ENCODE assay signal across 9 cellular contexts in the genomic region with DNA sequence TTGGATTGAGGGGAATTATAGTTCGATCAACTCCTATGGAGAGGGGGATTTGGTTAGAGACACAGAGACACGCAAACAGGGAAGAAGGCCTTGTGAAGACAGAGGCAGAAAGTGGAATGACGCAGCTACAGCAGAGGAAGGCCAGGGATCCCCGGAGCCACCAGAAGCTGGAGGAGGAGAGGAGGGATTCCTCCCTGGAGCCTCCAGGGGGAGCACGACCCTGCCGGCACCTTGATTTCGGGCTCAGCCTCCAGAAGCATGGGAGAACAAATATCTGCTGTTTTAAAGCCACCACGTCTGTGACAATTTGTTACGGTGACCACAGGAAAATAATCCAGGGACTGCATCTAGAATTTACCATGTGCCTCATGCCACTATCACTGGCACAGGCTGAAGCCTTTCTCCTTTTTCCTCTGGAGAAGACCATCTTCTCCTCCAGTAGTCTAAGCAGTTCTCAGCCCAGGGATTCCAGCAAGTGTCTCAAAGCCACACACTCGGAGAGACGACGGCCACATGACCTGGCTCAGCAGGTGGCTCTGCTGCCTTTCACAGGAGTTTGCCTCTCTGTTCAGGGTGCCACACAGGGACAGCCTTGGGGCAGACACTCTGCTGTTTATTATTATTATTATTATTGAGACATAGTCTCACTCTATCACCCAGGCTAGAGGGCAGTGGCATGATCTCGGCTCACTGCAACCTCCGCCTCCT. TPM values are rescaled to one million over a fixed set of nuclear protein-coding genes. Genes with fewer than 3 reads are reported as not detected.
DNase-seq lines count a peak whose midpoint lies in the region; ATAC-seq, FAIRE-seq and TF ChIP-seq lines count a peak whose summit lies in the region.
"Had no signal": no experiment of that assay in that cellular context is flagged by ENCODE, and none has a peak within 500 bp of the region (broad histone marks: within the 10 kb centered on the region; RNA-seq: fewer than 3 reads in every experiment).

No MANE protein-coding gene starts in this region.

- peak overlapping the region; percentile 23 for H2AFZ ChIP-seq in astrocyte (ENCODE audit: low read depth, low read length)

- H3K27me3 ChIP-seq in astrocyte (ENCODE audit: insufficient read depth, low read length), result no peaks in the 10 kb centered on the region

- H3K79me2 ChIP-seq in astrocyte (ENCODE audit: insufficient read depth, low read length), result no peaks in the 10 kb centered on the region

- H3K4me3 ChIP-seq in AG04449 (ENCODE audit: low read depth, low read length) (no peak overlapping the region), GM12865 (ENCODE audit: low read depth, low read length) (no peak overlapping the region), astrocyte (ENCODE audit: insufficient read depth, low read depth, low read length) (no peak overlapping the region)

- TF ChIP-seq CTCF in AG04449 (IDR thresholded peaks at IDR 0.05; ENCODE audit: insufficient read depth, low read length, missing control alignments) (peak; percentile 92), GM12865 (IDR thresholded peaks at IDR 0.05; ENCODE audit: insufficient read depth, low read depth, low read length, missing control alignments) (peak; percentile 60), astrocyte (IDR thresholded peaks at IDR 0.05; ENCODE audit: insufficient read depth, low read depth, low read length) (peak; percentile 58)

- no peaks in the 10 kb centered on the region for H3K36me3 Mint-ChIP-seq in astrocyte (ENCODE audit: low read depth, unreplicated experiment)
- no peaks in the 10 kb centered on the region for H3K36me3 Mint-ChIP-seq in activated T-helper 17 cell treated with anti-CD3 and anti-CD28 coated beads, Interleukin-2, amount 50 U/mL, for 72 hours (ENCODE audit: low read depth)
- H3K36me3 Mint-ChIP-seq: memory B cell had no signal

- ATAC-seq in GM21360 (IDR thresholded peaks at IDR 0.05; ENCODE audit: unreplicated experiment), result no peak
- no peak for ATAC-seq in activated T-helper 17 cell treated with anti-CD3 and anti-CD28 coated beads, Interleukin-2, amount 50 U/mL, for 72 hours (replicated peaks)

- peaks cover 7% of the 10 kb centered on the region for H3K27me3 Mint-ChIP-seq in astrocyte (ENCODE audit: low read depth, unreplicated experiment)
- no peaks in the 10 kb centered on the region for H3K27me3 Mint-ChIP-seq in activated T-helper 17 cell treated with anti-CD3 and anti-CD28 coated beads, Interleukin-2, amount 50 U/mL, for 72 hours

- DNase-seq in AG04449 (ENCODE audit: low read depth, low spot score) (peak; percentile 4), GM12865 (ENCODE audit: low read depth) (peak; percentile 49), NCI-H82 (lab: John Stamatoyannopoulos, UW) (peak; percentile 80), astrocyte (ENCODE audit: low read depth) (peak; percentile 14), hippocampal formation (lab: John Stamatoyannopoulos, UW) (peak; percentile 1 to 6)
- DNase-seq in stimulated activated CD4-positive, alpha-beta T cell treated with anti-CD3 and anti-CD28 coated beads, Interleukin-12 subunit alpha, Interleukin-12 subunit beta, amount 100 ng/mL, for 48 hours (ENCODE audit: low read depth in 2 of 3, low spot score in 1 of 3), result peak; percentile 8 to 23 (median 15)

- POLR2A ChIA-PET in AG04449 (lab: Yijun Ruan, JAX), result no interaction called here

- H3K9me3 ChIP-seq in astrocyte (ENCODE audit: insufficient read depth, low read depth, low read length), result no peaks in the 10 kb centered on the region

- no peaks in the 10 kb centered on the region for H3K4me1 ChIP-seq in astrocyte (ENCODE audit: insufficient read depth, low read length)

- no peaks in the 10 kb centered on the region for H4K20me1 ChIP-seq in astrocyte (ENCODE audit: insufficient read depth, low read length)

- CTCF ChIA-PET in AG04449 (lab: Yijun Ruan, JAX), result interaction anchor here (0.6 to 8.2 kb wide), 14 partner anchors 12 to 878 kb away, joined by 3 to 54 read pairs (median 5); no protein-coding TSS in a partner anchor

- H3K4me3 Mint-ChIP-seq in astrocyte (ENCODE audit: unreplicated experiment), result no peak overlapping the region
- H3K4me3 Mint-ChIP-seq in activated T-helper 17 cell treated with anti-CD3 and anti-CD28 coated beads, Interleukin-2, amount 50 U/mL, for 72 hours, result no peak overlapping the region
- H3K4me3 Mint-ChIP-seq: memory B cell had no signal

- H3K4me1 Mint-ChIP-seq in astrocyte (ENCODE audit: low read depth, unreplicated experiment), result no peaks in the 10 kb centered on the region
- H3K4me1 Mint-ChIP-seq in activated T-helper 17 cell treated with anti-CD3 and anti-CD28 coated beads, Interleukin-2, amount 50 U/mL, for 72 hours, result no peaks in the 10 kb centered on the region
- H3K4me1 Mint-ChIP-seq: memory B cell had no signal

- no peak overlapping the region for H3K4me2 ChIP-seq in astrocyte (ENCODE audit: low read length)

- H3K27ac Mint-ChIP-seq in astrocyte (ENCODE audit: unreplicated experiment), result no peak overlapping the region
- no peak overlapping the region for H3K27ac Mint-ChIP-seq in activated T-helper 17 cell treated with anti-CD3 and anti-CD28 coated beads, Interleukin-2, amount 50 U/mL, for 72 hours
- H3K27ac Mint-ChIP-seq: memory B cell had no signal

- FAIRE-seq in astrocyte (lab: Jason Lieb, UNC), result peak; percentile 5

- no peak overlapping the region for H3K9ac ChIP-seq in astrocyte (ENCODE audit: low read length)

- H3K27ac ChIP-seq in astrocyte (ENCODE audit: low read depth, low read length), result no peak overlapping the region

- no peaks in the 10 kb centered on the region for H3K9me3 Mint-ChIP-seq in astrocyte (ENCODE audit: unreplicated experiment)
- H3K9me3 Mint-ChIP-seq in activated T-helper 17 cell treated with anti-CD3 and anti-CD28 coated beads, Interleukin-2, amount 50 U/mL, for 72 hours, result no peaks in the 10 kb centered on the region
- H3K9me3 Mint-ChIP-seq: memory B cell had no signal

- no peaks in the 10 kb centered on the region for H3K36me3 ChIP-seq in astrocyte (ENCODE audit: insufficient read depth, low read length)

RNA-seq across cellular contexts. Expression of a gene that starts 39.9 kb away (rescaled TPM):
- 6.8 and 8.8 TPM in 2 replicates for total RNA-seq in astrocyte
- 10 to 100 TPM; 20.1 to 31.5 TPM for total RNA-seq in activated T-helper 17 cell treated with anti-CD3 and anti-CD28 coated beads, Interleukin-2, amount 50 U/mL, for 72 hours

RNA-seq across cellular contexts. Expression of a gene that starts 56.8 kb away (rescaled TPM):
- 38.7 and 40.9 TPM in 2 replicates for total RNA-seq in astrocyte
- total RNA-seq in activated T-helper 17 cell treated with anti-CD3 and anti-CD28 coated beads, Interleukin-2, amount 50 U/mL, for 72 hours, result 10 to 100 TPM; 34.5 to 39.1 TPM

Comparison
In these comparisons a context has a peak if more than half of its experiments do, and no peak if none do; other contexts are left out.
1. DNase-seq: peak in every context shown above with its lines; median percentile 80 in NCI-H82; 49 in GM12865; 15 in stimulated activated CD4-positive, alpha-beta T cell treated with anti-CD3 and anti-CD28 coated beads, Interleukin-12 subunit alpha, Interleukin-12 subunit beta, amount 100 ng/mL, for 48 hours; 14 in astrocyte; 4 in AG04449; 4 in hippocampal formation.